8 cellular contexts compared by ENCODE assay signal in the genomic region with DNA sequence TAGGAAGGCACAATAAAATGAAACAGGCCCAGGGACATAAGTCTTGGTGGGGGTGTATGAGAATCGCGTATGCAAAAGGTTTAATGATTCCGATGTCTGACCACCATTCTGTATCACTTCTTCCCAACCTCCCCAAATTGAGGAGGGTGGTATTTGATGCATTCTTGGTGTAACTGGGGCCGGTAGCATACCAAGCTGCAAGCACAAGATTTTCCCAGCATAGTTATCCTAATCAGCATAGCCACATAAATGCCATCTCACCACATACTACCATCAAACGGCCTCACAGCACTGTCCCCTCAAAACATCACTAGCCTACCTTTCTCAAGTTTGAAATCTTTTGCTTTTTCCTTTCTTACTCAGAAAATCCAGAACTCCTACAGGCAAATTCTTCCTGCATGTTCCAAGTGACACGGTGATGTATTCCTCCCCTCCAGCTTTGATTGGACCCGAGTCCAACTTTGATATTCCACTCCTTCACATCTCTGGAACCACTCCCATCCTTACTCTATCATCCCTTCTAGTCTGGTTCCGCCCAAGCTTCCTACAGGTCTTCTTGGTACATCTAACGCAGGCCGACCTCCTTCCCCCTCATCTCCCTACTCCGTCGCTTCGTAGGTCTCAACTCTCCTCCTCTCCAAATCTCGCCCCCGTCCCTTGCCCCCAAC. TPM values are rescaled to one million over a fixed set of nuclear protein-coding genes. Genes with fewer than 3 reads are reported as not detected.
DNase-seq lines count a peak whose midpoint lies in the region; ATAC-seq and TF ChIP-seq lines count a peak whose summit lies in the region.

No MANE protein-coding gene starts in this region.

- H3K4me1 Mint-ChIP-seq in stimulated activated naive CD8-positive, alpha-beta T cell treated with anti-CD3 and anti-CD28 coated beads, Interleukin-15, Interleukin-2, amounts not matched to agents 100 ng/mL and 50 ng/mL, for 24 hours (ENCODE audit: low read depth): peaks cover 44% of the 10 kb centered on the region
- peaks cover 40 to 51% (median 49%) of the 10 kb centered on the region in 3 donors for H3K4me1 Mint-ChIP-seq in T-cell

- DNase-seq in stimulated activated naive CD8-positive, alpha-beta T cell treated with anti-CD3 and anti-CD28 coated beads, Interleukin-15, Interleukin-2, amounts not matched to agents 100 U/mL and 50 U/mL, for 24 hours: no peak
- DNase-seq in T-cell: no peak
- peak; percentile 56 to 75 for DNase-seq in fibroblast of lung (ENCODE audit: low read depth in 2 of 2)
- DNase-seq in omental fat pad (ENCODE audit: low spot score): no peak

- H4K20me1 ChIP-seq in fibroblast of lung (ENCODE audit: control insufficient read depth, extremely low read depth, insufficient read depth, low read length): no peaks in the 10 kb centered on the region

- H3K27me3 ChIP-seq in fibroblast of lung (ENCODE audit: control insufficient read depth, insufficient read depth, low read length): no peaks in the 10 kb centered on the region

- H3K36me3 ChIP-seq in fibroblast of lung (ENCODE audit: control insufficient read depth, insufficient read depth, low read length): peaks cover 17% of the 10 kb centered on the region

- H3K4me2 ChIP-seq in fibroblast of lung (ENCODE audit: extremely low read depth, insufficient read depth, low read length): peak overlapping the region; percentile 92

- H3K36me3 Mint-ChIP-seq in stimulated activated naive CD8-positive, alpha-beta T cell treated with anti-CD3 and anti-CD28 coated beads, Interleukin-15, Interleukin-2, amounts not matched to agents 100 ng/mL and 50 ng/mL, for 24 hours (ENCODE audit: low read depth): peaks cover 48% of the 10 kb centered on the region
- H3K36me3 Mint-ChIP-seq in T-cell: peaks cover 26% of the 10 kb centered on the region

- POLR2A ChIA-PET in T-cell (lab: Charles Lee): interaction anchor here in 1 of 2 donors (0.5 to 1.2 kb wide), 2 partner anchors 13 to 36 kb away, joined by 5 to 9 read pairs; a partner anchor contains a TSS

- H3K79me2 ChIP-seq in fibroblast of lung (ENCODE audit: control insufficient read depth, insufficient read depth, low read length): peaks cover 25% of the 10 kb centered on the region

- peak overlapping the region; percentile 74 for H3K27ac ChIP-seq in fibroblast of lung (ENCODE audit: insufficient read depth, low read length)

- H3K4me3 ChIP-seq in fibroblast of lung (replicated peaks in 1 of 4; ENCODE audit: control extremely low read depth in 1 of 4, insufficient read depth in 1 of 4, low read depth in 3 of 4, low read length in 4 of 4): peak overlapping the region; percentile 38 to 75 (median 65)

- peak overlapping the region; percentile 90 for H3K27ac Mint-ChIP-seq in stimulated activated naive CD8-positive, alpha-beta T cell treated with anti-CD3 and anti-CD28 coated beads, Interleukin-15, Interleukin-2, amounts not matched to agents 100 ng/mL and 50 ng/mL, for 24 hours
- peak overlapping the region; percentile 81 to 90 for H3K27ac Mint-ChIP-seq in T-cell

- peak overlapping the region; percentile 78 for H3K9ac ChIP-seq in fibroblast of lung (ENCODE audit: insufficient read depth, low read length)

- H3K27me3 Mint-ChIP-seq in stimulated activated naive CD8-positive, alpha-beta T cell treated with anti-CD3 and anti-CD28 coated beads, Interleukin-15, Interleukin-2, amounts not matched to agents 100 ng/mL and 50 ng/mL, for 24 hours: no peaks in the 10 kb centered on the region
- H3K27me3 Mint-ChIP-seq in T-cell: no peaks in the 10 kb centered on the region

- peak overlapping the region; percentile 91 for H3K4me3 Mint-ChIP-seq in stimulated activated naive CD8-positive, alpha-beta T cell treated with anti-CD3 and anti-CD28 coated beads, Interleukin-15, Interleukin-2, amounts not matched to agents 100 ng/mL and 50 ng/mL, for 24 hours
- peak overlapping the region; percentile 90 to 93 (median 92) for H3K4me3 Mint-ChIP-seq in T-cell

- TF ChIP-seq CTCF in fibroblast of lung (conservative IDR thresholded peaks at IDR 0.05 in 1 of 2, IDR thresholded peaks at IDR 0.05 in 1 of 2; ENCODE audit: low read depth in 1 of 2, low read length in 2 of 2) (no peak), omental fat pad (IDR thresholded peaks at IDR 0.05) (no peak)

- H2AFZ ChIP-seq in fibroblast of lung (ENCODE audit: low read length): peak overlapping the region; percentile 56

- no peaks in the 10 kb centered on the region for H3K9me3 Mint-ChIP-seq in stimulated activated naive CD8-positive, alpha-beta T cell treated with anti-CD3 and anti-CD28 coated beads, Interleukin-15, Interleukin-2, amounts not matched to agents 100 ng/mL and 50 ng/mL, for 24 hours
- H3K9me3 Mint-ChIP-seq in T-cell: no peaks in the 10 kb centered on the region

- H3K4me1 ChIP-seq in fibroblast of lung (ENCODE audit: control insufficient read depth, extremely low read depth, insufficient read depth, low read length): peaks cover 4% of the 10 kb centered on the region

- ATAC-seq in stimulated activated naive CD8-positive, alpha-beta T cell treated with anti-CD3 and anti-CD28 coated beads, Interleukin-15, Interleukin-2, amounts not matched to agents 100 U/mL and 50 U/mL, for 24 hours: no peak
- ATAC-seq in T-cell (replicated peaks in 1 of 4): no peak
- ATAC-seq in omental fat pad (ENCODE audit: low FRiP score): peak; percentile 42
- ATAC-seq in HG03520 (IDR thresholded peaks at IDR 0.05; ENCODE audit: unreplicated experiment): no peak
- ATAC-seq in HG03139 (IDR thresholded peaks at IDR 0.05; ENCODE audit: unreplicated experiment): no peak
- no peak for ATAC-seq in HG02759 (IDR thresholded peaks at IDR 0.05; ENCODE audit: unreplicated experiment)

- CTCF ChIA-PET in T-cell (lab: Charles Lee): interaction anchor here in 1 of 2 donors (0.5 to 1.3 kb wide), 7 partner anchors 9 to 298 kb away, joined by 3 to 12 read pairs (median 6); a partner anchor contains a TSS

- no peaks in the 10 kb centered on the region for H3K9me3 ChIP-seq in fibroblast of lung (ENCODE audit: control insufficient read depth, insufficient read depth, low read depth, low read length)

RNA-seq across cellular contexts. Expression of a gene that starts 0.7 kb away (rescaled TPM):
- total RNA-seq in T-cell: 100 to 1,000 TPM in 3 of 5 donors, 10 to 100 TPM in 2; 76.4 to 123 (median 110) TPM
- total RNA-seq in fibroblast of lung: 21.3 and 26.8 TPM in 2 replicates
- 34.0 and 40.9 TPM in 2 replicates for polyA plus RNA-seq in fibroblast of lung
- 23.9 and 27.2 TPM in 2 replicates for polyA plus RNA-seq in fibroblast of lung (2012)
- polyA minus RNA-seq in fibroblast of lung (ENCODE audit: low replicate concordance): 47.5 and 75.3 TPM in 2 replicates
- 10 to 100 TPM; 16.9 to 41.3 (median 32.7) TPM for total RNA-seq in omental fat pad

RNA-seq across cellular contexts. Expression of a gene that starts 4.7 kb away (rescaled TPM):
- total RNA-seq in T-cell (1 to 10 TPM; 1.7 to 4.1 (median 4.0) TPM), fibroblast of lung (0.99 and 1.0 TPM in 2 replicates), omental fat pad (1 to 10 TPM in 2 of 4 donors, under 1 TPM in 2; 0.36 to 2.3 (median 1.2) TPM)
- 0.79 and 0.86 TPM in 2 replicates for polyA plus RNA-seq in fibroblast of lung
- polyA plus RNA-seq in fibroblast of lung (2012): 0.73 and 1.1 TPM in 2 replicates
- polyA minus RNA-seq in fibroblast of lung (ENCODE audit: low replicate concordance): 7.3 and 11.7 TPM in 2 replicates

RNA-seq across cellular contexts. Expression of a gene that starts 10.4 kb away (rescaled TPM):
- total RNA-seq in T-cell (100 to 1,000 TPM in 2 of 5 donors, 10 to 100 TPM in 3; 54.7 to 101 (median 97.4) TPM), fibroblast of lung (25.2 and 33.2 TPM in 2 replicates), omental fat pad (10 to 100 TPM; 48.2 to 72.9 (median 63.1) TPM)
- 106 and 151 TPM in 2 replicates for polyA plus RNA-seq in fibroblast of lung
- 81.8 and 114 TPM in 2 replicates for polyA plus RNA-seq in fibroblast of lung (2012)
- 180 and 307 TPM in 2 replicates for polyA minus RNA-seq in fibroblast of lung (ENCODE audit: low replicate concordance)

RNA-seq across cellular contexts. Expression of a gene that starts 17.3 kb away (rescaled TPM):
- 10 to 100 TPM; 10.2 to 17.3 (median 15.5) TPM for total RNA-seq in T-cell
- 5.4 and 12.9 TPM in 2 replicates for total RNA-seq in fibroblast of lung
- 8.5 and 14.3 TPM in 2 replicates for polyA plus RNA-seq in fibroblast of lung
- polyA plus RNA-seq in fibroblast of lung (2012): 35.4 and 52.2 TPM in 2 replicates
- polyA minus RNA-seq in fibroblast of lung (ENCODE audit: low replicate concordance): 56.0 and 63.3 TPM in 2 replicates
- total RNA-seq in omental fat pad: 10 to 100 TPM in 3 of 4 donors, 1 to 10 TPM in 1; 8.7 to 13.4 (median 11.9) TPM

RNA-seq across cellular contexts. Expression of a gene that starts 28.6 kb away (rescaled TPM):
- total RNA-seq in T-cell (under 1 TPM in 2 of 5 donors, not detected in 3; 0.23 TPM), fibroblast of lung (not detected in 2 replicates), omental fat pad (not detected)
- not detected in 2 replicates for polyA plus RNA-seq in fibroblast of lung
- polyA plus RNA-seq in fibroblast of lung (2012): not detected in 2 replicates
- polyA minus RNA-seq in fibroblast of lung (ENCODE audit: low replicate concordance): not detected in 2 replicates

Comparison
In these comparisons a context has a peak if more than half of its experiments do, and no peak if none do; other contexts are left out.
1. DNase-seq: peak in fibroblast of lung (2 of 2); none in stimulated activated naive CD8-positive, alpha-beta T cell treated with anti-CD3 and anti-CD28 coated beads, Interleukin-15, Interleukin-2, amounts not matched to agents 100 U/mL and 50 U/mL, for 24 hours (single experiment), T-cell (0 of 34) and omental fat pad (single experiment).